Comparison of ENCODE assay signal across 19 cellular contexts in genomic region chr3:9386060-9386459, GRCh38. TPM values are rescaled to one million over a fixed set of nuclear protein-coding genes. Genes with fewer than 3 reads are reported as not detected.
DNase-seq lines count a peak whose midpoint lies in the region; ATAC-seq and TF ChIP-seq lines count a peak whose summit lies in the region.
"Had no signal": no experiment of that assay in that cellular context is flagged by ENCODE, and none has a peak within 500 bp of the region (broad histone marks: within the 10 kb centered on the region; RNA-seq: fewer than 3 reads in every experiment).

No MANE protein-coding gene starts in this region.

- TF ChIP-seq CTCF in CD8-positive, alpha-beta T cell (IDR thresholded peaks at IDR 0.05): no peak
- TF ChIP-seq CTCF in CD14-positive monocyte (IDR thresholded peaks at IDR 0.05): no peak

- intact Hi-C loops in CD8-positive, alpha-beta T cell (cut with DNase I, micrococcal nuclease): loop anchor here (5.0 kb wide), 1 partner anchor 36 kb away; no protein-coding TSS in a partner anchor
- intact Hi-C loops in naive thymus-derived CD4-positive, alpha-beta T cell (cut with micrococcal nuclease): loop anchor here (5.0 kb wide), 1 partner anchor 36 kb away; no protein-coding TSS in a partner anchor
- intact Hi-C loops in CD14-positive monocyte (cut with micrococcal nuclease): no loop called here

- H3K27me3 ChIP-seq in ACC112 (ENCODE audit: insufficient read depth, low read length): no peaks in the 10 kb centered on the region
- no peaks in the 10 kb centered on the region for H3K27me3 ChIP-seq in CD8-positive, alpha-beta T cell (ENCODE audit: insufficient read depth, low read length)
- H3K27me3 ChIP-seq in naive thymus-derived CD4-positive, alpha-beta T cell (ENCODE audit: control insufficient read depth in 2 of 2, insufficient read depth in 2 of 2, low read length in 2 of 2): no peaks in the 10 kb centered on the region
- H3K27me3 ChIP-seq: brain microvascular endothelial cell, thyroid gland had no signal

- H3K27ac Mint-ChIP-seq in CD8-positive, alpha-beta T cell: peak overlapping the region; percentile 42
- H3K27ac Mint-ChIP-seq in activated CD8-positive, alpha-beta T cell treated with anti-CD3 and anti-CD28 coated beads, Interleukin-2, amount 10 ng/mL, durations not matched to agents 7 days and 5 days: peak overlapping the region; percentile 53
- H3K27ac Mint-ChIP-seq in naive thymus-derived CD4-positive, alpha-beta T cell: peak overlapping the region in 7 of 9 donors; percentile 17 to 77 (median 38)
- H3K27ac Mint-ChIP-seq in CD14-positive monocyte: peak overlapping the region in 1 of 7 donors; percentile 32

- no peak overlapping the region for H3K4me3 Mint-ChIP-seq in CD8-positive, alpha-beta T cell
- H3K4me3 Mint-ChIP-seq in activated CD8-positive, alpha-beta T cell treated with anti-CD3 and anti-CD28 coated beads, Interleukin-2, amount 10 ng/mL, durations not matched to agents 7 days and 5 days: no peak overlapping the region
- H3K4me3 Mint-ChIP-seq in naive thymus-derived CD4-positive, alpha-beta T cell: no peak overlapping the region
- no peak overlapping the region for H3K4me3 Mint-ChIP-seq in CD14-positive monocyte
- H3K4me3 Mint-ChIP-seq: CD4-positive, alpha-beta memory T cell had no signal

- ATAC-seq in CD8-positive, alpha-beta T cell: no peak
- no peak for ATAC-seq in activated CD8-positive, alpha-beta T cell treated with anti-CD3 and anti-CD28 coated beads, Interleukin-2, amount 10 ng/mL, durations not matched to agents 7 days and 5 days
- no peak for ATAC-seq in naive thymus-derived CD4-positive, alpha-beta T cell
- no peak for ATAC-seq in HG03159 (IDR thresholded peaks at IDR 0.05; ENCODE audit: unreplicated experiment)
- ATAC-seq: left lobe of liver had no signal

- peaks cover 36% of the 10 kb centered on the region for H3K79me2 ChIP-seq in ACC112 (ENCODE audit: control insufficient read depth, insufficient read depth, low read length, unreplicated experiment)

- H3K36me3 Mint-ChIP-seq in CD8-positive, alpha-beta T cell: peaks cover 89% of the 10 kb centered on the region
- H3K36me3 Mint-ChIP-seq in activated CD8-positive, alpha-beta T cell treated with anti-CD3 and anti-CD28 coated beads, Interleukin-2, amount 10 ng/mL, durations not matched to agents 7 days and 5 days (ENCODE audit: low read depth): peaks cover 83% of the 10 kb centered on the region
- peaks cover 7 to 41% (median 35%) of the 10 kb centered on the region in 5 donors for H3K36me3 Mint-ChIP-seq in naive thymus-derived CD4-positive, alpha-beta T cell
- H3K36me3 Mint-ChIP-seq in CD14-positive monocyte: peaks cover 79 to 91% of the 10 kb centered on the region in 2 donors

- CTCF ChIA-PET in CD8-positive, alpha-beta T cell (lab: Charles Lee): no interaction called here
- CTCF ChIA-PET in activated CD8-positive, alpha-beta T cell treated with anti-CD3 and anti-CD28 coated beads, Interleukin-2, amount 10 ng/mL, durations not matched to agents 7 days and 5 days (lab: Charles Lee): interaction anchor here (1.0 kb wide), 1 partner anchor 34 kb away, joined by 3 read pairs; no protein-coding TSS in a partner anchor
- CTCF ChIA-PET in naive thymus-derived CD4-positive, alpha-beta T cell (lab: Charles Lee): no interaction called here

- POLR2A ChIA-PET in CD8-positive, alpha-beta T cell (lab: Charles Lee): interaction anchor here (0.6 to 1.2 kb wide), 3 partner anchors 10 to 334 kb away, joined by 3 to 5 read pairs (median 4); partner anchors contain the start of gene THUMPD3
- POLR2A ChIA-PET in activated CD8-positive, alpha-beta T cell treated with anti-CD3 and anti-CD28 coated beads, Interleukin-2, amount 10 ng/mL, durations not matched to agents 7 days and 5 days (lab: Charles Lee): interaction anchor here (0.6 to 4.8 kb wide), 2 partner anchors 10 to 17 kb away, joined by 3 to 44 read pairs; partner anchors contain the start of gene SETD5
- POLR2A ChIA-PET in naive thymus-derived CD4-positive, alpha-beta T cell (lab: Charles Lee): interaction anchor here (0.9 to 1.4 kb wide), 2 partner anchors 9 to 10 kb away, joined by 4 read pairs; no protein-coding TSS in a partner anchor

- H3K4me1 Mint-ChIP-seq in CD8-positive, alpha-beta T cell (ENCODE audit: low read depth): peaks cover 42% of the 10 kb centered on the region
- H3K4me1 Mint-ChIP-seq in activated CD8-positive, alpha-beta T cell treated with anti-CD3 and anti-CD28 coated beads, Interleukin-2, amount 10 ng/mL, durations not matched to agents 7 days and 5 days (ENCODE audit: low read depth): peaks cover 22% of the 10 kb centered on the region
- peaks cover 5 to 45% (median 38%) of the 10 kb centered on the region in 7 donors for H3K4me1 Mint-ChIP-seq in naive thymus-derived CD4-positive, alpha-beta T cell
- peaks cover 11% of the 10 kb centered on the region for H3K4me1 Mint-ChIP-seq in CD14-positive monocyte

- H3K27ac ChIP-seq in ACC112 (ENCODE audit: low read depth, low read length): 0 out of 2 replicates have a peak overlapping the region, but pooled peaks have one; percentile 37
- H3K27ac ChIP-seq in CD8-positive, alpha-beta T cell (ENCODE audit: low read depth, low read length): no peak overlapping the region
- H3K27ac ChIP-seq in naive thymus-derived CD4-positive, alpha-beta T cell (ENCODE audit: low read depth, low read length): peak overlapping the region; percentile 40
- H3K27ac ChIP-seq: brain microvascular endothelial cell, RWPE1 had no signal

- no peak for DNase-seq in CD8-positive, alpha-beta T cell
- no peak for DNase-seq in activated CD8-positive, alpha-beta T cell treated with anti-CD3 and anti-CD28 coated beads, Interleukin-2, amount 10 ng/mL, durations not matched to agents 7 days and 5 days
- DNase-seq in naive thymus-derived CD4-positive, alpha-beta T cell: no peak
- DNase-seq in CD14-positive monocyte (ENCODE audit: low spot score): no peak
- no peak for DNase-seq in activated CD4-positive, CD25-positive, alpha-beta regulatory T cell (lab: John Stamatoyannopoulos, UW)
- DNase-seq: activated naive CD4-positive, alpha-beta T cell treated with Interleukin-2 at 50 U/mL for 16 hours; brain microvascular endothelial cell; CD4-positive, alpha-beta memory T cell; dermis blood vessel endothelial cell; NCI-H187; NCI-H345; NK-92 treated with Interleukin-12 subunit alpha and Interleukin-12 subunit beta, amount 100 ng/mL, for 24 hours; posterior cingulate gyrus; small intestine; thyroid gland had no signal

- H3K36me3 ChIP-seq in ACC112 (ENCODE audit: insufficient read depth, low read length): peaks cover 60% of the 10 kb centered on the region
- peaks cover 64% of the 10 kb centered on the region for H3K36me3 ChIP-seq in CD8-positive, alpha-beta T cell (ENCODE audit: insufficient read depth, low read length)
- H3K36me3 ChIP-seq in naive thymus-derived CD4-positive, alpha-beta T cell (ENCODE audit: control insufficient read depth in 2 of 3, insufficient read depth in 3 of 3, low read length in 3 of 3): peaks cover 28 to 69% (median 34%) of the 10 kb centered on the region in 3 experiments

- no peaks in the 10 kb centered on the region for H3K9me3 ChIP-seq in CD8-positive, alpha-beta T cell (ENCODE audit: low read length)
- H3K9me3 ChIP-seq in naive thymus-derived CD4-positive, alpha-beta T cell (ENCODE audit: control insufficient read depth in 2 of 3, low read length in 3 of 3): no peaks in the 10 kb centered on the region
- H3K9me3 ChIP-seq: thyroid gland had no signal

- no peak overlapping the region for H2AFZ ChIP-seq in ACC112 (ENCODE audit: low read length, unreplicated experiment)

- H3K4me3 ChIP-seq in ACC112 (ENCODE audit: low read depth, low read length): no peak overlapping the region
- no peak overlapping the region for H3K4me3 ChIP-seq in CD8-positive, alpha-beta T cell (ENCODE audit: low read depth, low read length)
- H3K4me3 ChIP-seq in naive thymus-derived CD4-positive, alpha-beta T cell (ENCODE audit: low read length): no peak overlapping the region
- H3K4me3 ChIP-seq: thyroid gland had no signal

- no peaks in the 10 kb centered on the region for H3K27me3 Mint-ChIP-seq in CD8-positive, alpha-beta T cell (ENCODE audit: low read depth)
- H3K27me3 Mint-ChIP-seq in activated CD8-positive, alpha-beta T cell treated with anti-CD3 and anti-CD28 coated beads, Interleukin-2, amount 10 ng/mL, durations not matched to agents 7 days and 5 days (ENCODE audit: low read depth): no peaks in the 10 kb centered on the region
- H3K27me3 Mint-ChIP-seq in naive thymus-derived CD4-positive, alpha-beta T cell: no peaks in the 10 kb centered on the region
- H3K27me3 Mint-ChIP-seq in CD14-positive monocyte (ENCODE audit: low read depth in 3 of 3): no peaks in the 10 kb centered on the region
- H3K27me3 Mint-ChIP-seq: CD4-positive, alpha-beta memory T cell had no signal

- no peaks in the 10 kb centered on the region for H3K9me3 Mint-ChIP-seq in CD8-positive, alpha-beta T cell
- no peaks in the 10 kb centered on the region for H3K9me3 Mint-ChIP-seq in activated CD8-positive, alpha-beta T cell treated with anti-CD3 and anti-CD28 coated beads, Interleukin-2, amount 10 ng/mL, durations not matched to agents 7 days and 5 days (ENCODE audit: insufficient read depth)
- H3K9me3 Mint-ChIP-seq in naive thymus-derived CD4-positive, alpha-beta T cell: no peaks in the 10 kb centered on the region
- no peaks in the 10 kb centered on the region for H3K9me3 Mint-ChIP-seq in CD14-positive monocyte
- H3K9me3 Mint-ChIP-seq: CD4-positive, alpha-beta memory T cell had no signal

- H3K4me1 ChIP-seq in ACC112 (ENCODE audit: control insufficient read depth, insufficient read depth, low read length, unreplicated experiment): peaks cover 8% of the 10 kb centered on the region
- H3K4me1 ChIP-seq in CD8-positive, alpha-beta T cell (ENCODE audit: insufficient read depth, low read length): peaks cover 13% of the 10 kb centered on the region
- H3K4me1 ChIP-seq in naive thymus-derived CD4-positive, alpha-beta T cell (ENCODE audit: control insufficient read depth in 2 of 2, insufficient read depth in 2 of 2, low read length in 2 of 2): peaks cover 0 to 7% of the 10 kb centered on the region in 2 donors
- H3K4me1 ChIP-seq: thyroid gland had no signal

RNA-seq across cellular contexts. Expression of gene SETD5, which starts 11.4 kb away (rescaled TPM):
- 10 to 100 TPM; 56.7 to 58.9 TPM for total RNA-seq in CD8-positive, alpha-beta T cell
- total RNA-seq in activated CD8-positive, alpha-beta T cell treated with anti-CD3 and anti-CD28 coated beads, Interleukin-2, amount 10 ng/mL, durations not matched to agents 7 days and 5 days: 100 to 1,000 TPM; 122 to 126 TPM
- total RNA-seq in naive thymus-derived CD4-positive, alpha-beta T cell: 100 to 1,000 TPM; 120 to 157 (median 153) TPM
- polyA plus RNA-seq in naive thymus-derived CD4-positive, alpha-beta T cell: 10 to 100 TPM; 28.7 to 49.4 TPM
- 10 to 100 TPM in 1 of 2 donors, 1 to 10 TPM in 1; 4.1 to 13.7 TPM for polyA plus RNA-seq in CD14-positive monocyte

RNA-seq across cellular contexts. Expression of gene THUMPD3, which starts 23.2 kb away (rescaled TPM):
- total RNA-seq in CD8-positive, alpha-beta T cell: 10 to 100 TPM; 84.1 to 84.3 TPM
- total RNA-seq in activated CD8-positive, alpha-beta T cell treated with anti-CD3 and anti-CD28 coated beads, Interleukin-2, amount 10 ng/mL, durations not matched to agents 7 days and 5 days: 10 to 100 TPM; 45.8 to 55.1 TPM
- 10 to 100 TPM; 39.4 to 54.8 (median 42.4) TPM for total RNA-seq in naive thymus-derived CD4-positive, alpha-beta T cell
- 10 to 100 TPM; 24.1 to 25.9 TPM for polyA plus RNA-seq in naive thymus-derived CD4-positive, alpha-beta T cell
- 10 to 100 TPM; 11.5 to 13.1 TPM for polyA plus RNA-seq in CD14-positive monocyte

Comparison
In these comparisons a context has a peak if more than half of its experiments do, and no peak if none do; other contexts are left out.
1. intact Hi-C loops: an anchor here in CD8-positive, alpha-beta T cell (5.0 kb wide) and naive thymus-derived CD4-positive, alpha-beta T cell (5.0 kb wide); none called in CD14-positive monocyte.